In genomic region chr13:74289130-74289529, GRCh38 we compare ENCODE assay signal across 15 cellular contexts.
A peak's percentile ranks its signal among the peaks of the same experiment; 100 is the strongest.
DNase-seq lines count a peak whose midpoint lies in the region; ATAC-seq and TF ChIP-seq lines count a peak whose summit lies in the region.
"Had no signal": no experiment of that assay in that cellular context is flagged by ENCODE, and none has a peak within 500 bp of the region (broad histone marks: within the 10 kb centered on the region; RNA-seq: fewer than 3 reads in every experiment).

No MANE protein-coding gene starts in this region.

- peak; percentile 80 for DNase-seq in NCI-H1092 treated with DMSO at 0.1 percent for 48 hours (lab: John Stamatoyannopoulos, UW)
- no peak for DNase-seq in NCI-H1092 (lab: John Stamatoyannopoulos, UW)
- DNase-seq in inferior parietal cortex (ENCODE audit: extremely low spot score) = peak; percentile 39
- DNase-seq in psoas muscle = no peak
- no peak for DNase-seq in substantia nigra (lab: John Stamatoyannopoulos, UW)
- DNase-seq: IMR-90, OCI-M1 had no signal

- H3K4me3 ChIP-seq in OCI-LY1 (ENCODE audit: low read depth, low read length, poor library complexity, severe bottlenecking) (peak overlapping the region; percentile 59), psoas muscle (no peak overlapping the region)
- H3K4me3 ChIP-seq: cardiac muscle cell, lung, SJSA1 had no signal

- H3F3A ChIP-seq in OCI-LY1 (ENCODE audit: insufficient read depth, low read length) = peaks cover 2% of the 10 kb centered on the region; the same call in 1 of the 2 replicates

- H3K27me3 ChIP-seq in OCI-LY1 (ENCODE audit: insufficient read depth, low read length) = no peaks in the 10 kb centered on the region
- no peaks in the 10 kb centered on the region for H3K27me3 ChIP-seq in psoas muscle (ENCODE audit: insufficient read depth in 3 of 3, low read length in 2 of 3)
- H3K27me3 ChIP-seq: cardiac muscle cell, foreskin keratinocyte, SJSA1 had no signal

- intact Hi-C loops in psoas muscle (cut with DNase I) = loop anchor here (5.0 to 10.0 kb wide), 5 partner anchors 94 to 524 kb away; no protein-coding TSS in a partner anchor

- peaks cover 61% of the 10 kb centered on the region for H3K4me1 ChIP-seq in OCI-LY1 (ENCODE audit: insufficient read depth, low read length, severe bottlenecking)
- H3K4me1 ChIP-seq in psoas muscle = peaks cover 13% of the 10 kb centered on the region
- H3K4me1 ChIP-seq: SJSA1 had no signal

- H3K9me3 ChIP-seq in OCI-LY1 (ENCODE audit: low read length) (no peaks in the 10 kb centered on the region), psoas muscle (no peaks in the 10 kb centered on the region)
- H3K9me3 ChIP-seq: SJSA1 had no signal

- no peaks in the 10 kb centered on the region for H4K20me1 ChIP-seq in OCI-LY1 (ENCODE audit: insufficient read depth, low read length)

- H3K27ac ChIP-seq in OCI-LY1 (ENCODE audit: low read depth, low read length, poor library complexity, severe bottlenecking) (peak overlapping the region; percentile 96), psoas muscle (peak overlapping the region; percentile 47), substantia nigra (ENCODE audit: low read depth, low read length, poor library complexity, severe bottlenecking) (no peak overlapping the region)
- H3K27ac ChIP-seq: cardiac muscle cell, foreskin keratinocyte, SJSA1 had no signal

- peak overlapping the region; percentile 93 for H3K4me2 ChIP-seq in OCI-LY1 (ENCODE audit: low read length)

- H3K9ac ChIP-seq in OCI-LY1 (ENCODE audit: low read length) = peak overlapping the region; percentile 73; the same call in 1 of the 2 replicates

- no peaks in the 10 kb centered on the region for H3K79me2 ChIP-seq in OCI-LY1 (ENCODE audit: insufficient read depth, low read length)

- H3K9me2 ChIP-seq in OCI-LY1 (ENCODE audit: low read depth, low read length) = no peaks in the 10 kb centered on the region

- H3K36me3 ChIP-seq in OCI-LY1 (ENCODE audit: insufficient read depth, low read length) (no peaks in the 10 kb centered on the region), psoas muscle (ENCODE audit: insufficient read depth in 1 of 2, low read depth in 1 of 2) (no peaks in the 10 kb centered on the region)
- H3K36me3 ChIP-seq: cardiac muscle cell, SJSA1 had no signal

- no peak overlapping the region; the same call in 1 of the 2 replicates for H2AFZ ChIP-seq in OCI-LY1 (ENCODE audit: low read length)

- 40 to 56% (median 45%) methylated on average over 7 of the region's 7 CpGs for WGBS in psoas muscle, 3 donors

- TF ChIP-seq CTCF in OCI-LY1 (IDR thresholded peaks at IDR 0.05; ENCODE audit: low read length) (no peak), psoas muscle (IDR thresholded peaks at IDR 0.05) (no peak)

- ATAC-seq in psoas muscle (peak in 3 of 4 donors; percentile 19 to 65 (median 46)), GM18870 (IDR thresholded peaks at IDR 0.05; ENCODE audit: unreplicated experiment) (no peak), GM18861 (IDR thresholded peaks at IDR 0.05; ENCODE audit: unreplicated experiment) (no peak)
- ATAC-seq: foreskin keratinocyte, HCT116 had no signal

Comparison
In these comparisons a context has a peak if more than half of its experiments do, and no peak if none do; other contexts are left out.
1. DNase-seq: peak in NCI-H1092 treated with DMSO at 0.1 percent for 48 hours (single experiment) and inferior parietal cortex (single experiment); none in NCI-H1092 (single experiment), psoas muscle (0 of 2) and substantia nigra (0 of 49).
2. ATAC-seq: peak in psoas muscle (3 of 4); none in GM18870 (single experiment) and GM18861 (single experiment).